1 cellular context compared by ENCODE assay signal in genomic region chr9:81035601-81036000, GRCh38.
TF ChIP-seq lines count a peak whose summit lies in the region.

No MANE protein-coding gene starts in this region.

TF ChIP-seq in SK-N-SH treated with all-trans-retinoic acid at 6 μM for 48 hours, 23 proteins besides CTCF, POLR2A, EP300 and RAD21 (continued from another document):
- TF ChIP-seq, protein P1, sequence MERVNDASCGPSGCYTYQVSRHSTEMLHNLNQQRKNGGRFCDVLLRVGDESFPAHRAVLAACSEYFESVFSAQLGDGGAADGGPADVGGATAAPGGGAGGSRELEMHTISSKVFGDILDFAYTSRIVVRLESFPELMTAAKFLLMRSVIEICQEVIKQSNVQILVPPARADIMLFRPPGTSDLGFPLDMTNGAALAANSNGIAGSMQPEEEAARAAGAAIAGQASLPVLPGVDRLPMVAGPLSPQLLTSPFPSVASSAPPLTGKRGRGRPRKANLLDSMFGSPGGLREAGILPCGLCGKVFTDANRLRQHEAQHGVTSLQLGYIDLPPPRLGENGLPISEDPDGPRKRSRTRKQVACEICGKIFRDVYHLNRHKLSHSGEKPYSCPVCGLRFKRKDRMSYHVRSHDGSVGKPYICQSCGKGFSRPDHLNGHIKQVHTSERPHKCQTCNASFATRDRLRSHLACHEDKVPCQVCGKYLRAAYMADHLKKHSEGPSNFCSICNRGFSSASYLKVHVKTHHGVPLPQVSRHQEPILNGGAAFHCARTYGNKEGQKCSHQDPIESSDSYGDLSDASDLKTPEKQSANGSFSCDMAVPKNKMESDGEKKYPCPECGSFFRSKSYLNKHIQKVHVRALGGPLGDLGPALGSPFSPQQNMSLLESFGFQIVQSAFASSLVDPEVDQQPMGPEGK (CRISPR knock-in tag; IDR thresholded peaks at IDR 0.05; ENCODE audit: borderline replicate concordance): no peak
- no peak for TF ChIP-seq TOX (CRISPR knock-in tag; IDR thresholded peaks at IDR 0.05; ENCODE audit: borderline replicate concordance)
